In the genomic region with DNA sequence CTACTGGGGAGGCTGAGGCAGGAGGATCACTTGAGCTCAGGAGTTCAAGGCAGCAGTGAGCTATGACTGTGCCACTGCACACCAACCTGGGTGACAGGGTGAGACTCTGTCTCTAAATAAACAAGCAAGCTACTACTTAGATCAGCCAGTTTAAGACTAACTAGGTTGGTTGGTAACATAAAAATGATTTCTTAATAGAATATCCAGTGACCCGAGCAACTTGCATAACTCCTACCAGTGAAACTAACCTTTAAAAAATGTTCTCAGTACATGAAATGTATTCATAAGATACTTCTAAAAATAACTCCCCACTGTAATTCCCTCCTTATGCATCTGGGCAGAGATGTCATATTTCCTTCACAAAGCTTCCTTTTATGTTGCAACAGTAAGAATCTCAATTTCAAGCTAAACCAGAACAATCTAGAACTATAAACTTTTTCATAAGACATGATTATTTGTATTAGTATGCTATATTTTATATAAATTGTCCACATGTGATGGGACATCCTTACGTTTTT, we compare ENCODE assay signal across 8 cellular contexts. TPM values are rescaled to one million over a fixed set of nuclear protein-coding genes. Genes with fewer than 3 reads are reported as not detected.
DNase-seq lines count a peak whose midpoint lies in the region; ATAC-seq, FAIRE-seq and TF ChIP-seq lines count a peak whose summit lies in the region.

No MANE protein-coding gene starts in this region.

- FAIRE-seq in kidney (lab: Jason Lieb, UNC) = no peak

- no peak overlapping the region for H3K4me3 ChIP-seq in CD4-positive, alpha-beta memory T cell (ENCODE audit: low read length in 2 of 2)
- H3K4me3 ChIP-seq in kidney (ENCODE audit: low read length in 2 of 2) = no peak overlapping the region
- peak overlapping the region; percentile 38 for H3K4me3 ChIP-seq in upper lobe of right lung

- peak overlapping the region in 6 of 7 donors; percentile 78 to 93 (median 88) for H3K27ac Mint-ChIP-seq in CD4-positive, alpha-beta memory T cell
- H3K27ac Mint-ChIP-seq in activated naive CD4-positive, alpha-beta T cell treated with anti-CD3 and anti-CD28 coated beads for 36 hours = peak overlapping the region; percentile 90
- no peak overlapping the region for H3K27ac Mint-ChIP-seq in nephron progenitor cell

- no peaks in the 10 kb centered on the region for H3K27me3 ChIP-seq in CD4-positive, alpha-beta memory T cell (ENCODE audit: insufficient read depth, low read length)
- H3K27me3 ChIP-seq in upper lobe of right lung = no peaks in the 10 kb centered on the region

- H3K9ac ChIP-seq in kidney (ENCODE audit: low read length in 2 of 2) = no peak overlapping the region

- POLR2A ChIA-PET in CD4-positive, alpha-beta memory T cell (lab: Charles Lee; ENCODE audit: partially characterized antibody) = interaction anchor here (1.4 to 4.8 kb wide), 3 partner anchors 14 to 20 kb away, joined by 6 to 61 read pairs (median 55); a partner anchor contains a TSS

- CTCF ChIA-PET in CD4-positive, alpha-beta memory T cell (lab: Charles Lee; ENCODE audit: partially characterized antibody) = interaction anchor here (0.5 to 7.3 kb wide), 6 partner anchors 14 to 175 kb away, joined by 3 to 119 read pairs (median 4); a partner anchor contains a TSS
- CTCF ChIA-PET in activated naive CD4-positive, alpha-beta T cell treated with anti-CD3 and anti-CD28 coated beads for 36 hours (lab: Charles Lee) = interaction anchor here (0.6 to 3.4 kb wide), 9 partner anchors 10 to 1704 kb away, joined by 3 to 38 read pairs (median 4); a partner anchor contains a TSS

- H3K36me3 Mint-ChIP-seq in CD4-positive, alpha-beta memory T cell = peaks cover 5 to 22% of the 10 kb centered on the region in 2 donors
- H3K36me3 Mint-ChIP-seq in activated naive CD4-positive, alpha-beta T cell treated with anti-CD3 and anti-CD28 coated beads for 36 hours (ENCODE audit: low read depth) = peaks cover 13% of the 10 kb centered on the region
- H3K36me3 Mint-ChIP-seq in nephron progenitor cell (ENCODE audit: low read depth) = no peaks in the 10 kb centered on the region

- no peaks in the 10 kb centered on the region for H3K9me3 Mint-ChIP-seq in CD4-positive, alpha-beta memory T cell
- H3K9me3 Mint-ChIP-seq in activated naive CD4-positive, alpha-beta T cell treated with anti-CD3 and anti-CD28 coated beads for 36 hours = peaks cover 3% of the 10 kb centered on the region
- peaks cover 14% of the 10 kb centered on the region for H3K9me3 Mint-ChIP-seq in nephron progenitor cell

- no peaks in the 10 kb centered on the region for H3K36me3 ChIP-seq in CD4-positive, alpha-beta memory T cell (ENCODE audit: insufficient read depth, low read length)
- H3K36me3 ChIP-seq in kidney (ENCODE audit: control insufficient read depth in 1 of 2, insufficient read depth in 2 of 2, low read length in 2 of 2) (no peaks in the 10 kb centered on the region), upper lobe of right lung (no peaks in the 10 kb centered on the region)

- H3K4me3 Mint-ChIP-seq in CD4-positive, alpha-beta memory T cell = peak overlapping the region; percentile 63 to 94 (median 82)
- peak overlapping the region; percentile 73 for H3K4me3 Mint-ChIP-seq in activated naive CD4-positive, alpha-beta T cell treated with anti-CD3 and anti-CD28 coated beads for 36 hours
- H3K4me3 Mint-ChIP-seq in nephron progenitor cell = no peak overlapping the region

- peaks cover 41% of the 10 kb centered on the region for H3K4me1 ChIP-seq in CD4-positive, alpha-beta memory T cell (ENCODE audit: insufficient read depth, low read length)
- H3K4me1 ChIP-seq in kidney (ENCODE audit: control insufficient read depth in 1 of 2, insufficient read depth in 1 of 2, low read depth in 1 of 2, low read length in 2 of 2) (peaks cover 0 to 6% of the 10 kb centered on the region in 2 donors), upper lobe of right lung (peaks cover 20% of the 10 kb centered on the region)

- peak overlapping the region; percentile 28 for H3K27ac ChIP-seq in CD4-positive, alpha-beta memory T cell (ENCODE audit: low read depth, low read length)
- H3K27ac ChIP-seq in kidney (ENCODE audit: low read depth in 2 of 2, low read length in 2 of 2) (peak overlapping the region; percentile 5 to 78), upper lobe of right lung (peak overlapping the region; percentile 37)

- intact Hi-C loops in CD4-positive, alpha-beta memory T cell (cut with micrococcal nuclease) = loop anchor here (5.0 kb wide), 3 partner anchors 40 to 175 kb away; no protein-coding TSS in a partner anchor
- intact Hi-C loops in activated naive CD4-positive, alpha-beta T cell treated with anti-CD3 and anti-CD28 coated beads for 36 hours (cut with micrococcal nuclease) = loop anchor here (1.0 to 5.0 kb wide), 5 partner anchors 16 to 320 kb away; a partner anchor contains a TSS
- intact Hi-C loops in kidney (cut with DNase I) (no loop called here), upper lobe of right lung (cut with DNase I) (no loop called here)

- H3K4me1 Mint-ChIP-seq in CD4-positive, alpha-beta memory T cell = peaks cover 29 to 67% (median 49%) of the 10 kb centered on the region in 4 donors
- H3K4me1 Mint-ChIP-seq in activated naive CD4-positive, alpha-beta T cell treated with anti-CD3 and anti-CD28 coated beads for 36 hours (ENCODE audit: low read depth) = peaks cover 55% of the 10 kb centered on the region
- H3K4me1 Mint-ChIP-seq in nephron progenitor cell = no peaks in the 10 kb centered on the region

- H3K9me3 ChIP-seq in CD4-positive, alpha-beta memory T cell (ENCODE audit: control insufficient read depth in 1 of 2, low read length in 2 of 2) = no peaks in the 10 kb centered on the region
- H3K9me3 ChIP-seq in kidney (ENCODE audit: control insufficient read depth in 1 of 2, low read length in 2 of 2) (no peaks in the 10 kb centered on the region), upper lobe of right lung (no peaks in the 10 kb centered on the region)

- TF ChIP-seq CTCF in kidney (IDR thresholded peaks at IDR 0.05; ENCODE audit: borderline replicate concordance, extremely low read depth, insufficient read depth) = no peak
- TF ChIP-seq CTCF in upper lobe of right lung (IDR thresholded peaks at IDR 0.05) = no peak
- TF ChIP-seq CTCF in nephron progenitor cell (IDR thresholded peaks at IDR 0.05) = no peak

- no peak for DNase-seq in CD4-positive, alpha-beta memory T cell
- DNase-seq in activated naive CD4-positive, alpha-beta T cell treated with anti-CD3 and anti-CD28 coated beads for 36 hours = peak; percentile 33
- no peak for DNase-seq in kidney
- no peak for DNase-seq in upper lobe of right lung
- DNase-seq in NCI-H2107 (lab: John Stamatoyannopoulos, UW) = no peak
- DNase-seq in nephron progenitor cell = no peak

- ATAC-seq in HG02981 (IDR thresholded peaks at IDR 0.05; ENCODE audit: unreplicated experiment) (peak; percentile 19), upper lobe of right lung (peak; percentile 60), GM18858 (IDR thresholded peaks at IDR 0.05; ENCODE audit: unreplicated experiment) (no peak)

- H3K27me3 Mint-ChIP-seq in CD4-positive, alpha-beta memory T cell = no peaks in the 10 kb centered on the region
- H3K27me3 Mint-ChIP-seq in activated naive CD4-positive, alpha-beta T cell treated with anti-CD3 and anti-CD28 coated beads for 36 hours (ENCODE audit: low read depth) = no peaks in the 10 kb centered on the region
- H3K27me3 Mint-ChIP-seq in nephron progenitor cell (ENCODE audit: low read depth, poor library complexity) = no peaks in the 10 kb centered on the region

RNA-seq across cellular contexts. Expression of a gene that starts 15.8 kb away (rescaled TPM):
- total RNA-seq in CD4-positive, alpha-beta memory T cell = 10 to 100 TPM; 74.8 to 76.0 TPM
- 100 to 1,000 TPM in 1 of 2 donors, 10 to 100 TPM in 1; 47.9 to 141 TPM for polyA plus RNA-seq in CD4-positive, alpha-beta memory T cell
- 10 to 100 TPM; 49.1 to 49.2 TPM for total RNA-seq in activated naive CD4-positive, alpha-beta T cell treated with anti-CD3 and anti-CD28 coated beads for 36 hours
- total RNA-seq in kidney = 36.1 TPM
- polyA plus RNA-seq in kidney (ENCODE audit: insufficient read depth, low read depth, low replicate concordance) = 14.0 TPM
- total RNA-seq in upper lobe of right lung = 64.1 TPM

RNA-seq across cellular contexts. Expression of a gene that starts 19.5 kb away (rescaled TPM):
- 10 to 100 TPM; 34.8 to 35.0 TPM for total RNA-seq in CD4-positive, alpha-beta memory T cell
- polyA plus RNA-seq in CD4-positive, alpha-beta memory T cell = 10 to 100 TPM; 14.4 to 22.7 TPM
- total RNA-seq in activated naive CD4-positive, alpha-beta T cell treated with anti-CD3 and anti-CD28 coated beads for 36 hours = 10 to 100 TPM; 17.5 to 18.6 TPM
- total RNA-seq in kidney (29.0 TPM), upper lobe of right lung (28.8 TPM)
- polyA plus RNA-seq in kidney (ENCODE audit: insufficient read depth, low read depth, low replicate concordance) = 14.9 TPM

Comparison
In these comparisons a context has a peak if more than half of its experiments do, and no peak if none do; other contexts are left out.
1. intact Hi-C loops: an anchor here in CD4-positive, alpha-beta memory T cell (5.0 kb wide) and activated naive CD4-positive, alpha-beta T cell treated with anti-CD3 and anti-CD28 coated beads for 36 hours (1.0 to 5.0 kb wide); none called in kidney and upper lobe of right lung.